In the genomic region with DNA sequence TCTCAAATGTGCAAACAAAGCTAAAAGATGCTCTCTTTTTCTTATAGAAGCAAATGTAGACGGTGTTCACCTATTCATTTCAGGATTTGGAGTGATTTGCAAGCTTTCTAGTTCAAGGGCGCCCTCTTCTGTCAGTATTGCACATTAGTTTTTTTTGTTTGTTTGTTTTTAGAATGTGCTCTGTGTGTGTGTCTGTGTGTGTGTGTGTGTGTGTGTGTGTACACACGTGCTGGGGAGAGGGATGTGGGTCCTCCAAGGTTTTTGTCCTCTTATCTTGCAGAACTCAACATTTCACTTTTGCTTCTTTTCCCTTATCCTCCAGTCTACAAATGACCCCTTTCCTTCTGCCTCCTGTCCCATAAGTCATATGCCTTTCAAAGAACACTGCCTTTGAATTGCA, we compare ENCODE assay signal across 8 cellular contexts. TPM values are rescaled to one million over a fixed set of nuclear protein-coding genes. Genes with fewer than 3 reads are reported as not detected.
DNase-seq lines count a peak whose midpoint lies in the region; ATAC-seq, FAIRE-seq and TF ChIP-seq lines count a peak whose summit lies in the region.

No MANE protein-coding gene starts in this region.

- peak overlapping the region; percentile 66 for H3K4me3 Mint-ChIP-seq in T-helper 17 cell

- peak; percentile 89 for FAIRE-seq in A204.1 (lab: Jason Lieb, UNC)

- TF ChIP-seq CTCF in GM12872 (IDR thresholded peaks at IDR 0.05; ENCODE audit: insufficient read depth, low read depth, low read length), result peak; percentile 71

- no peaks in the 10 kb centered on the region for H3K27me3 Mint-ChIP-seq in T-helper 17 cell

- ATAC-seq in T-helper 17 cell, result peak; percentile 75
- no peak for ATAC-seq in HG03139 (IDR thresholded peaks at IDR 0.05; ENCODE audit: unreplicated experiment)

- H3K36me3 Mint-ChIP-seq in T-helper 17 cell (ENCODE audit: low read depth), result peaks cover 15% of the 10 kb centered on the region

- peak; percentile 55 for DNase-seq in NCI-H2029 treated with DMSO at 0.1 percent for 48 hours (lab: John Stamatoyannopoulos, UW)
- peak in 1 of 3 donors; percentile 41 for DNase-seq in T-helper 17 cell
- peak; percentile 91 for DNase-seq in cerebellar cortex (ENCODE audit: low spot score)
- DNase-seq in kidney tubule cell (ENCODE audit: low spot score), result peak; percentile 77
- DNase-seq in stimulated activated CD8-positive, alpha-beta memory T cell treated with anti-CD3 and anti-CD28 coated beads, Interleukin-4, amount 100 ng/mL, for 1 hour (ENCODE audit: low read depth in 2 of 2, low spot score in 1 of 2), result peak; percentile 6 to 8

- H3K27ac Mint-ChIP-seq in T-helper 17 cell, result peak overlapping the region; percentile 84

- no peaks in the 10 kb centered on the region for H3K9me3 ChIP-seq in T-helper 17 cell (ENCODE audit: control insufficient read depth, low read length, poor library complexity, severe bottlenecking)

- peaks cover 27% of the 10 kb centered on the region for H3K4me1 Mint-ChIP-seq in T-helper 17 cell

RNA-seq across cellular contexts. Expression of a gene that starts 23.5 kb away (rescaled TPM):
- 10 to 100 TPM; 50.3 to 58.5 TPM for total RNA-seq in T-helper 17 cell

RNA-seq across cellular contexts. Expression of a gene that starts 52.0 kb away (rescaled TPM):
- 10 to 100 TPM; 30.6 to 42.2 TPM for total RNA-seq in T-helper 17 cell
